In the genomic region with DNA sequence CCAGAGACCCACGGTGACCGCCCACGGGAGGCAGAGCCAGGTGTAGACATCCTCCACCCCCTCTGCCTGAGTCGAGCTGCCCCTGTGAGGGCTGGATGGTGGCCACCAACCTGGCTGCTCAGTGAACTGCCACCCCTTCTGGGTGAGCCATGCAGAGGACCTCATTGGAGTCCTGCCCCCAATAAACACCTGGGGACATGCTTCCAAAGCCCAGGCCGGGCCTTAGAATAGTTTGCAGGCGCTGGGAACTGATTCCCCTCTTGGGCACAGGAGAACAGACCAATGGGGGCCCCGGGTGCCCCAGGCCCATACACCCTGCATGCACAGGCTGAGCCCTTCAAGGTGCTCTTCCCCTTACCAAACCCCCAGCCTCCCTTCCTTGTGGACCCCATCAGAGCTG, we compare ENCODE assay signal across 16 cellular contexts. TPM values are rescaled to one million over a fixed set of nuclear protein-coding genes. Genes with fewer than 3 reads are reported as not detected.
A peak's percentile ranks its signal among the peaks of the same experiment; 100 is the strongest.
DNase-seq lines count a peak whose midpoint lies in the region; ATAC-seq, FAIRE-seq and TF ChIP-seq lines count a peak whose summit lies in the region.
"Had no signal": no experiment of that assay in that cellular context is flagged by ENCODE, and none has a peak within 500 bp of the region (broad histone marks: within the 10 kb centered on the region; RNA-seq: fewer than 3 reads in every experiment).

No MANE protein-coding gene starts in this region.

- H3K9me3 ChIP-seq in neuronal stem cell (replicated peaks in 1 of 2; ENCODE audit: control insufficient read depth in 2 of 2, insufficient read depth in 1 of 2, low read depth in 1 of 2, low read length in 2 of 2) (no peaks in the 10 kb centered on the region), aorta (ENCODE audit: control insufficient read depth, low read length) (no peaks in the 10 kb centered on the region), heart left ventricle (no peaks in the 10 kb centered on the region), esophagus muscularis mucosa (no peaks in the 10 kb centered on the region)
- H3K9me3 ChIP-seq: A549 had no signal

- no peaks in the 10 kb centered on the region for H3K36me3 ChIP-seq in H7 (replicated peaks; ENCODE audit: control insufficient read depth, insufficient read depth, low read length)
- H3K36me3 ChIP-seq in neuronal stem cell (replicated peaks in 1 of 2; ENCODE audit: control insufficient read depth in 2 of 2, insufficient read depth in 2 of 2, low read length in 2 of 2): no peaks in the 10 kb centered on the region
- H3K36me3 ChIP-seq in aorta (ENCODE audit: control insufficient read depth in 1 of 2, insufficient read depth in 2 of 2, low read length in 1 of 2): no peaks in the 10 kb centered on the region
- H3K36me3 ChIP-seq in heart left ventricle: no peaks in the 10 kb centered on the region
- H3K36me3 ChIP-seq in esophagus muscularis mucosa: no peaks in the 10 kb centered on the region

- no peak overlapping the region for H3K4me3 ChIP-seq in H7 (ENCODE audit: insufficient read depth, low read depth, low read length)
- no peak overlapping the region for H3K4me3 ChIP-seq in neuronal stem cell (ENCODE audit: low read length in 2 of 2)
- no peak overlapping the region for H3K4me3 ChIP-seq in aorta (ENCODE audit: low read length in 2 of 2)
- no peak overlapping the region for H3K4me3 ChIP-seq in heart left ventricle
- no peak overlapping the region for H3K4me3 ChIP-seq in esophagus muscularis mucosa
- H3K4me3 ChIP-seq: A549, GM23248 had no signal

- no peak overlapping the region for H2BK15ac ChIP-seq in neuronal stem cell (ENCODE audit: low read length)

- no peak overlapping the region for H2BK120ac ChIP-seq in neuronal stem cell (ENCODE audit: low read depth, low read length)

- ATAC-seq in aorta (ENCODE audit: low FRiP score) (no peak), heart left ventricle (no peak)
- ATAC-seq: CD8-positive, alpha-beta T cell had no signal

- DNase-seq in D721Med (ENCODE audit: insufficient read length, low spot score): peak; percentile 5
- peak; percentile 31 for DNase-seq in H7
- no peak for DNase-seq in neuronal stem cell (ENCODE audit: low spot score)
- peak; percentile 46 to 67 for DNase-seq in aorta
- no peak for DNase-seq in heart left ventricle
- DNase-seq in esophagus muscularis mucosa (ENCODE audit: extremely low spot score): no peak
- DNase-seq in NCI-H226: no peak
- DNase-seq: CD8-positive, alpha-beta T cell; COR-L47; DND-41; GDM1 had no signal

- H3K27me3 ChIP-seq in H7 (ENCODE audit: control insufficient read depth, insufficient read depth, low read length) (no peaks in the 10 kb centered on the region), neuronal stem cell (ENCODE audit: control insufficient read depth in 3 of 3, insufficient read depth in 3 of 3, low read depth in 1 of 3, low read length in 3 of 3) (peaks cover 0 to 8% (median 0%) of the 10 kb centered on the region in 3 experiments), aorta (ENCODE audit: control insufficient read depth in 1 of 2, insufficient read depth in 2 of 2, low read length in 1 of 2) (no peaks in the 10 kb centered on the region), heart left ventricle (peaks cover 0 to 7% (median 0%) of the 10 kb centered on the region in 9 donors), esophagus muscularis mucosa (no peaks in the 10 kb centered on the region)

- H3K23ac ChIP-seq in neuronal stem cell (ENCODE audit: low read depth, low read length, poor library complexity): no peak overlapping the region

- H3K4me2 ChIP-seq in neuronal stem cell (ENCODE audit: insufficient read depth, low read length, poor library complexity, severe bottlenecking): no peak overlapping the region
- H3K4me2 ChIP-seq: A549 had no signal

- H3K9ac ChIP-seq in neuronal stem cell (ENCODE audit: low read depth, low read length, poor library complexity): no peak overlapping the region
- H3K9ac ChIP-seq: GM23248 had no signal

- WGBS in neuronal stem cell (ENCODE audit: extremely low coverage in 2 of 2, insufficient read length in 2 of 2, insufficient replicate concordance in 1 of 2), 2 donors: no CpG with 5 or more reads among the region's 7 CpGs
- 89% methylated on average over 7 of the region's 7 CpGs for WGBS in aorta, 2 donors
- 80 to 89% (median 84%) methylated on average over 2 to 7 of the region's 7 CpGs for WGBS in heart left ventricle, 4 donors
- WGBS in esophagus muscularis mucosa: 100% methylated on average over 2 of the region's 7 CpGs

- H3K14ac ChIP-seq in neuronal stem cell (ENCODE audit: low read length): no peak overlapping the region

- no peaks in the 10 kb centered on the region for H3K79me1 ChIP-seq in neuronal stem cell (ENCODE audit: low read depth, low read length)

- no peak for TF ChIP-seq EP300 in esophagus muscularis mucosa (IDR thresholded peaks at IDR 0.05)

- FAIRE-seq in D721Med (lab: Jason Lieb, UNC): no peak
- FAIRE-seq: A549, GM18507, H54 had no signal

- H3K18ac ChIP-seq in neuronal stem cell (ENCODE audit: low read length): peak overlapping the region; percentile 57

- TF ChIP-seq POLR2A in heart left ventricle (IDR thresholded peaks at IDR 0.05): no peak
- TF ChIP-seq POLR2A in esophagus muscularis mucosa (IDR thresholded peaks at IDR 0.05; ENCODE audit: low read depth): no peak

- H2AFZ ChIP-seq in neuronal stem cell (ENCODE audit: low read length): no peak overlapping the region
- H2AFZ ChIP-seq: GM23248 had no signal

- no peak overlapping the region for H2BK5ac ChIP-seq in neuronal stem cell (ENCODE audit: low read length)

- H2AK5ac ChIP-seq in neuronal stem cell (ENCODE audit: low read depth, low read length): no peak overlapping the region

- TF ChIP-seq CTCF in D721Med (IDR thresholded peaks at IDR 0.05; ENCODE audit: insufficient read depth, missing control alignments) (no peak), heart left ventricle (IDR thresholded peaks at IDR 0.05) (no peak), esophagus muscularis mucosa (IDR thresholded peaks at IDR 0.05) (no peak)

- H2BK12ac ChIP-seq in neuronal stem cell (ENCODE audit: low read length): no peak overlapping the region

- no peaks in the 10 kb centered on the region for H3K4me1 ChIP-seq in neuronal stem cell (ENCODE audit: control insufficient read depth in 2 of 2, insufficient read depth in 1 of 2, low read depth in 1 of 2, low read length in 2 of 2)
- H3K4me1 ChIP-seq in aorta (ENCODE audit: control insufficient read depth in 1 of 2, insufficient read depth in 2 of 2, low read length in 2 of 2): no peaks in the 10 kb centered on the region
- no peaks in the 10 kb centered on the region for H3K4me1 ChIP-seq in heart left ventricle
- H3K4me1 ChIP-seq in esophagus muscularis mucosa: no peaks in the 10 kb centered on the region

- intact Hi-C loops in aorta (cut with DNase I) (no loop called here), heart left ventricle (cut with DNase I) (no loop called here), esophagus muscularis mucosa (cut with DNase I) (no loop called here)

- H3K4ac ChIP-seq in neuronal stem cell (ENCODE audit: low read length): no peak overlapping the region

- H4K91ac ChIP-seq in neuronal stem cell (ENCODE audit: low read depth, low read length, poor library complexity): no peak overlapping the region

- H4K8ac ChIP-seq in neuronal stem cell (ENCODE audit: low read depth, low read length): no peak overlapping the region

- H3K27ac ChIP-seq in neuronal stem cell (replicated peaks; ENCODE audit: low read length): no peak overlapping the region
- no peak overlapping the region for H3K27ac ChIP-seq in aorta (ENCODE audit: low read depth in 1 of 2, low read length in 2 of 2)
- H3K27ac ChIP-seq in heart left ventricle: no peak overlapping the region
- no peak overlapping the region for H3K27ac ChIP-seq in esophagus muscularis mucosa (replicated peaks in 1 of 4)
- H3K27ac ChIP-seq: GM23248 had no signal

RNA-seq across cellular contexts. Expression of a gene that starts 38.1 kb away (rescaled TPM):
- 91.6 and 125 TPM in 2 replicates for total RNA-seq in H7 (2014; rRNA removed; shearing (Covaris generic))
- 17.6 TPM for polyA plus RNA-seq in neuronal stem cell (2013, experiment 1 of 2)
- 16.4 TPM for polyA plus RNA-seq in neuronal stem cell (2013, experiment 2 of 2)
- total RNA-seq in aorta: 10 to 100 TPM; 60.1 to 60.2 TPM
- 1 to 10 TPM; 1.1 to 3.7 TPM for polyA plus RNA-seq in aorta
- total RNA-seq in heart left ventricle: 10 to 100 TPM in 4 of 9 donors, 1 to 10 TPM in 5; 3.7 to 33.9 (median 8.5) TPM
- polyA plus RNA-seq in heart left ventricle: 1 to 10 TPM; 4.1 to 9.9 TPM
- total RNA-seq in esophagus muscularis mucosa: 100 to 1,000 TPM in 1 of 4 donors, 10 to 100 TPM in 3; 30.1 to 114 (median 33.6) TPM
- polyA plus RNA-seq: CD14-positive monocyte had no signal

Comparison
In these comparisons a context has a peak if more than half of its experiments do, and no peak if none do; other contexts are left out.
1. DNase-seq: peak in D721Med (single experiment), H7 (single experiment) and aorta (2 of 2); none in neuronal stem cell (single experiment), heart left ventricle (0 of 5), esophagus muscularis mucosa (single experiment) and NCI-H226 (single experiment).